In genomic region chr7:35253680-35254495, GRCh38 we compare ENCODE assay signal across 8 cellular contexts. TPM values are rescaled to one million over a fixed set of nuclear protein-coding genes. Genes with fewer than 3 reads are reported as not detected.
DNase-seq lines count a peak whose midpoint lies in the region; ATAC-seq and TF ChIP-seq lines count a peak whose summit lies in the region.

Gene TBX20 (minus strand): TSS chr7:35254100. CDS start chr7:35253620, 480 bp downstream.

- peaks cover 0 to 36% (median 33%) of the 10 kb centered on the region in 5 donors for H3K4me1 ChIP-seq in subcutaneous abdominal adipose tissue (ENCODE audit: control insufficient read depth in 5 of 5, insufficient read depth in 5 of 5, low read length in 5 of 5)

- H3K36me3 ChIP-seq in brain microvascular endothelial cell (replicated peaks) (no peaks in the 10 kb centered on the region), subcutaneous abdominal adipose tissue (ENCODE audit: control insufficient read depth in 5 of 5, insufficient read depth in 5 of 5, low read length in 5 of 5) (no peaks in the 10 kb centered on the region)

- H3K4me3 ChIP-seq in brain microvascular endothelial cell (ENCODE audit: low read depth, low read length) (peak within 1 kb of the TSS; percentile 47), subcutaneous abdominal adipose tissue (ENCODE audit: low read depth in 1 of 5, low read length in 5 of 5) (peak within 1 kb of the TSS; percentile 19 to 79 (median 64))

- H3K9ac ChIP-seq in subcutaneous abdominal adipose tissue (ENCODE audit: low read length in 5 of 5) = peak within 1 kb of the TSS in 1 of 5 donors; percentile 2

- no peak within 1 kb of the TSS for H3K27ac ChIP-seq in brain microvascular endothelial cell
- H3K27ac ChIP-seq in subcutaneous abdominal adipose tissue (ENCODE audit: low read depth, low read length) = no peak within 1 kb of the TSS

- DNase-seq in SIG-M5 treated with dmso at 0.1 percent for 504 hours (lab: John Stamatoyannopoulos, UW; ENCODE audit: unreplicated experiment) = peak; percentile 72
- DNase-seq in SIG-M5 (lab: John Stamatoyannopoulos, UW) = no peak
- peak; percentile 8 to 47 for DNase-seq in NCI-H1930 (lab: John Stamatoyannopoulos, UW)
- peak; percentile 6 for DNase-seq in brain microvascular endothelial cell
- peak; percentile 48 to 72 for DNase-seq in left colon
- DNase-seq in NCI-H774 (lab: John Stamatoyannopoulos, UW) = no peak

- ATAC-seq in left colon (peak; percentile 97), HG02981 (IDR thresholded peaks at IDR 0.05; ENCODE audit: unreplicated experiment) (no peak)

- no peak for TF ChIP-seq CTCF in brain microvascular endothelial cell (IDR thresholded peaks at IDR 0.05; ENCODE audit: low read depth, low read length, missing control alignments)

- intact Hi-C loops in left colon (cut with DNase I, micrococcal nuclease) = no loop called here

- H3K27me3 ChIP-seq in brain microvascular endothelial cell (replicated peaks) = peaks cover 97% of the 10 kb centered on the region
- H3K27me3 ChIP-seq in subcutaneous abdominal adipose tissue (ENCODE audit: control insufficient read depth in 5 of 5, insufficient read depth in 4 of 5, low read length in 5 of 5) = peaks cover 79 to 96% (median 82%) of the 10 kb centered on the region in 5 donors

- in situ Hi-C loops in brain microvascular endothelial cell (cut with HindIII; ENCODE audit: low pct_ligation_motif_present, low sequenced_read_pairs) = no loop called here

- peaks cover 0 to 4% (median 0%) of the 10 kb centered on the region in 5 donors for H3K9me3 ChIP-seq in subcutaneous abdominal adipose tissue (ENCODE audit: control insufficient read depth in 5 of 5, low read length in 5 of 5)

RNA-seq across cellular contexts. Expression of gene TBX20, which starts in this region (rescaled TPM):
- total RNA-seq in left colon = under 1 TPM; 0.15 to 0.47 TPM

Comparison
In these comparisons a context has a peak if more than half of its experiments do, and no peak if none do; other contexts are left out.
1. DNase-seq: peak in SIG-M5 treated with dmso at 0.1 percent for 504 hours (single experiment), NCI-H1930 (2 of 2) and brain microvascular endothelial cell (single experiment); none in SIG-M5 (single experiment) and NCI-H774 (single experiment).
2. Peak in DNase-seq and ATAC-seq in left colon; RNA of the gene not detected or under 1 TPM.